Comparison of ENCODE assay signal across 12 cellular contexts in genomic region chr13:24313449-24313848, GRCh38. TPM values are rescaled to one million over a fixed set of nuclear protein-coding genes. Genes with fewer than 3 reads are reported as not detected.
DNase-seq lines count a peak whose midpoint lies in the region; ATAC-seq and TF ChIP-seq lines count a peak whose summit lies in the region.
"Had no signal": no experiment of that assay in that cellular context is flagged by ENCODE, and none has a peak within 500 bp of the region (broad histone marks: within the 10 kb centered on the region; RNA-seq: fewer than 3 reads in every experiment).

No MANE protein-coding gene starts in this region.

- H3K9me3 ChIP-seq in BE2C = no peaks in the 10 kb centered on the region
- no peaks in the 10 kb centered on the region for H3K9me3 ChIP-seq in lower lobe of right lung

- H3K27ac ChIP-seq in lower lobe of right lung = no peak overlapping the region

- TF ChIP-seq CTCF in BE2C (IDR thresholded peaks at IDR 0.05; ENCODE audit: low read depth, low read length) = peak; percentile 22; the same call in 1 of the 2 replicates
- peak; percentile 51 for TF ChIP-seq CTCF in choroid plexus epithelial cell (conservative IDR thresholded peaks at IDR 0.05; ENCODE audit: low read depth, low read length)
- TF ChIP-seq CTCF in lower lobe of right lung (IDR thresholded peaks at IDR 0.05) = peak; percentile 35

- DNase-seq in BE2C (no peak), choroid plexus epithelial cell (ENCODE audit: low read depth) (no peak), lower lobe of right lung (no peak), activated T-cell treated with anti-CD3 and anti-CD28 coated beads for 4 hours (no peak), cerebellar nuclear complex (lab: John Stamatoyannopoulos, UW) (no peak), SW 1271 (lab: John Stamatoyannopoulos, UW) (no peak)
- DNase-seq: activated CD4-positive, alpha-beta memory T cell treated with anti-CD3 and anti-CD28 coated beads for 36 hours; NCI-H446 treated with DMSO at 0.1 percent for 48 hours had no signal

- no peaks in the 10 kb centered on the region for H3K36me3 ChIP-seq in BE2C
- H3K36me3 ChIP-seq in lower lobe of right lung = no peaks in the 10 kb centered on the region

- H3K4me3 ChIP-seq in BE2C (ENCODE audit: low read depth, low read length) = no peak overlapping the region
- H3K4me3 ChIP-seq in choroid plexus epithelial cell (ENCODE audit: low read depth, low read length) = no peak overlapping the region
- H3K4me3 ChIP-seq in lower lobe of right lung = no peak overlapping the region
- H3K4me3 ChIP-seq: lung had no signal

- no peak for ATAC-seq in lower lobe of right lung
- ATAC-seq in GM21367 (IDR thresholded peaks at IDR 0.05; ENCODE audit: unreplicated experiment) = no peak
- ATAC-seq: esophagus mucosa had no signal

- peak; percentile 38 for TF ChIP-seq RAD21 in Ishikawa (IDR thresholded peaks at IDR 0.05; ENCODE audit: low read depth)

- no peak for TF ChIP-seq EP300 in Ishikawa (IDR thresholded peaks at IDR 0.05; ENCODE audit: borderline replicate concordance)

- H3K4me1 ChIP-seq in BE2C (no peaks in the 10 kb centered on the region), lower lobe of right lung (no peaks in the 10 kb centered on the region)

- H3K27me3 ChIP-seq in BE2C = no peaks in the 10 kb centered on the region
- H3K27me3 ChIP-seq in lower lobe of right lung (ENCODE audit: low read depth) = no peaks in the 10 kb centered on the region

- intact Hi-C loops in lower lobe of right lung (cut with DNase I) = no loop called here

TF ChIP-seq in Ishikawa, 13 proteins besides CTCF, POLR2A, EP300 and RAD21:
- no peak for TF ChIP-seq CEBPB (IDR thresholded peaks at IDR 0.05)
- TF ChIP-seq MAX (IDR thresholded peaks at IDR 0.05) = no peak
- no peak for TF ChIP-seq NFIC (IDR thresholded peaks at IDR 0.05)
- no peak for TF ChIP-seq TAF1 (IDR thresholded peaks at IDR 0.05; ENCODE audit: low read depth)
- TF ChIP-seq TCF12 (IDR thresholded peaks at IDR 0.05; ENCODE audit: low read depth) = no peak

RNA-seq across cellular contexts. Expression of gene C1QTNF9, which starts 4.1 kb away (rescaled TPM):
- polyA plus RNA-seq in BE2C (2012; ENCODE audit: insufficient read depth, insufficient read length, low read depth) = not detected
- not detected for total RNA-seq in lower lobe of right lung
- total RNA-seq: activated CD4-positive, alpha-beta memory T cell treated with anti-CD3 and anti-CD28 coated beads for 36 hours; esophagus mucosa had no signal
